8 cellular contexts compared by ENCODE assay signal in genomic region chr6:116352515-116353471, GRCh38. TPM values are rescaled to one million over a fixed set of nuclear protein-coding genes. Genes with fewer than 3 reads are reported as not detected.
A peak's percentile ranks its signal among the peaks of the same experiment; 100 is the strongest.
DNase-seq lines count a peak whose midpoint lies in the region; ATAC-seq and TF ChIP-seq lines count a peak whose summit lies in the region.

No MANE protein-coding gene starts in this region.

- H3K27ac ChIP-seq in caudate nucleus (ENCODE audit: low read depth, low read length): peak overlapping the region; percentile 13
- H3K27ac ChIP-seq in gastrocnemius medialis: peak overlapping the region; percentile 27 to 72 (median 62)

- H3K36me3 ChIP-seq in gastrocnemius medialis: no peaks in the 10 kb centered on the region

- no peak for DNase-seq in caudate nucleus (lab: John Stamatoyannopoulos, UW)
- DNase-seq in gastrocnemius medialis: peak in 1 of 2 donors; percentile 18
- no peak for DNase-seq in T-helper 1 cell
- DNase-seq in ecto neural progenitor cell (ENCODE audit: low spot score): no peak
- DNase-seq in NCI-H345 (lab: John Stamatoyannopoulos, UW): no peak

- H3K27me3 ChIP-seq in gastrocnemius medialis: no peaks in the 10 kb centered on the region

- in situ Hi-C loops in gastrocnemius medialis (cut with MboI; ENCODE audit: low sequenced_read_pairs in 4 of 4): no loop called here

- no peak for TF ChIP-seq POLR2A in gastrocnemius medialis (IDR thresholded peaks at IDR 0.05)

- no peaks in the 10 kb centered on the region for H3K4me1 ChIP-seq in gastrocnemius medialis

- no peak for TF ChIP-seq CTCF in gastrocnemius medialis (IDR thresholded peaks at IDR 0.05 in 4 of 5, conservative IDR thresholded peaks at IDR 0.05 in 1 of 5)

- no peak overlapping the region for H3K4me3 ChIP-seq in gastrocnemius medialis

- no peaks in the 10 kb centered on the region for H3K9me3 ChIP-seq in gastrocnemius medialis

- peak; percentile 69 for ATAC-seq in GM18861 (IDR thresholded peaks at IDR 0.05; ENCODE audit: unreplicated experiment)
- ATAC-seq in HG02970 (IDR thresholded peaks at IDR 0.05; ENCODE audit: low FRiP score, unreplicated experiment): peak; percentile 55
- ATAC-seq in gastrocnemius medialis: peak; percentile 80 to 82
- no peak for ATAC-seq in HG03139 (IDR thresholded peaks at IDR 0.05; ENCODE audit: unreplicated experiment)

- intact Hi-C loops in gastrocnemius medialis (cut with DNase I; ENCODE audit: low total_unique reads): no loop called here

RNA-seq across cellular contexts. Expression of gene DSE, which starts 18.0 kb away (rescaled TPM):
- 10 to 100 TPM in 3 of 4 donors, 1 to 10 TPM in 1; 9.6 to 14.8 (median 11.8) TPM for total RNA-seq in gastrocnemius medialis
